ENCODE assay signal across 1 cellular context in genomic region chrX:13669246-13669689, GRCh38.
TF ChIP-seq lines count a peak whose summit lies in the region.

No MANE protein-coding gene starts in this region.

TF ChIP-seq in HCT116, 20 proteins besides CTCF, POLR2A, EP300 and RAD21 (continued from another document):
- TF ChIP-seq REST (IDR thresholded peaks at IDR 0.05; ENCODE audit: low read depth) (no peak), TCF7L2 (IDR thresholded peaks at IDR 0.05; ENCODE audit: borderline replicate concordance, extremely low read depth, insufficient read depth, insufficient read length) (no peak), EGR1 (IDR thresholded peaks at IDR 0.05; ENCODE audit: low read depth) (peak; percentile 47; the same call in 1 of the 2 replicates), POLR2AphosphoS5 (IDR thresholded peaks at IDR 0.05; ENCODE audit: low read depth, low read length) (peak; percentile 55), ZNF274 (IDR thresholded peaks at IDR 0.05; ENCODE audit: low read depth, low read length) (no peak), CBX3 (IDR thresholded peaks at IDR 0.05; ENCODE audit: low read depth) (peak; percentile 86), ELF1 (IDR thresholded peaks at IDR 0.05; ENCODE audit: borderline replicate concordance, low read depth) (no peak)
TF ChIP-seq in HCT116: peak in this region for 11.
